13 cellular contexts compared by ENCODE assay signal in genomic region chr10:137606-138005, GRCh38. TPM values are rescaled to one million over a fixed set of nuclear protein-coding genes. Genes with fewer than 3 reads are reported as not detected.
DNase-seq lines count a peak whose midpoint lies in the region; ATAC-seq, FAIRE-seq and TF ChIP-seq lines count a peak whose summit lies in the region.
"Had no signal": no experiment of that assay in that cellular context is flagged by ENCODE, and none has a peak within 500 bp of the region (broad histone marks: within the 10 kb centered on the region; RNA-seq: fewer than 3 reads in every experiment).

No MANE protein-coding gene starts in this region.

- CTCF ChIA-PET in A549 (lab: Yijun Ruan, JAX): interaction anchor here (1.0 to 1.3 kb wide), 2 partner anchors 9 to 14 kb away, joined by 3 to 5 read pairs; no protein-coding TSS in a partner anchor

- no peak for TF ChIP-seq EP300 in A549 (IDR thresholded peaks at IDR 0.05)
- no peak for TF ChIP-seq EP300 in esophagus muscularis mucosa (IDR thresholded peaks at IDR 0.05)

- peaks cover 39% of the 10 kb centered on the region for H3K4me1 ChIP-seq in A549
- H3K4me1 ChIP-seq in adipocyte (ENCODE audit: control insufficient read depth, insufficient read depth, low read length): peaks cover 34% of the 10 kb centered on the region
- peaks cover 31% of the 10 kb centered on the region for H3K4me1 ChIP-seq in foreskin keratinocyte
- H3K4me1 ChIP-seq in esophagus muscularis mucosa: peaks cover 29 to 67% (median 65%) of the 10 kb centered on the region in 4 donors

- no peak overlapping the region for H3K4me3 ChIP-seq in A549
- H3K4me3 ChIP-seq in adipocyte (ENCODE audit: low read length): no peak overlapping the region
- no peak overlapping the region for H3K4me3 ChIP-seq in esophagus muscularis mucosa
- H3K4me3 ChIP-seq: ovary had no signal

- H3K27ac ChIP-seq in A549 (no peak overlapping the region), foreskin keratinocyte (no peak overlapping the region), esophagus muscularis mucosa (replicated peaks in 1 of 4) (peak overlapping the region in 1 of 4 donors; percentile 99)
- H3K27ac ChIP-seq: ovary had no signal

- no peaks in the 10 kb centered on the region for H3K27me3 ChIP-seq in adipocyte (replicated peaks; ENCODE audit: control insufficient read depth, insufficient read depth, low read length)
- no peaks in the 10 kb centered on the region for H3K27me3 ChIP-seq in foreskin keratinocyte
- no peaks in the 10 kb centered on the region for H3K27me3 ChIP-seq in esophagus muscularis mucosa
- H3K27me3 ChIP-seq: ovary had no signal

- H3K36me3 ChIP-seq in adipocyte (ENCODE audit: control insufficient read depth, insufficient read depth, low read length, severe bottlenecking) (no peaks in the 10 kb centered on the region), esophagus muscularis mucosa (no peaks in the 10 kb centered on the region)
- H3K36me3 ChIP-seq: ovary had no signal

- H3K4me2 ChIP-seq in A549: peak overlapping the region; percentile 95

- H3K9me3 ChIP-seq in A549 (no peaks in the 10 kb centered on the region), adipocyte (ENCODE audit: control insufficient read depth, low read length) (no peaks in the 10 kb centered on the region), esophagus muscularis mucosa (no peaks in the 10 kb centered on the region)
- H3K9me3 ChIP-seq: ovary had no signal

- intact Hi-C loops in head of caudate nucleus (cut with DNase I): no loop called here
- intact Hi-C loops in esophagus muscularis mucosa (cut with DNase I): no loop called here

- no peak for TF ChIP-seq CTCF in A549 (IDR thresholded peaks at IDR 0.05)
- no peak for TF ChIP-seq CTCF in foreskin keratinocyte (conservative IDR thresholded peaks at IDR 0.05)
- TF ChIP-seq CTCF in esophagus muscularis mucosa (IDR thresholded peaks at IDR 0.05): no peak

- no peak for TF ChIP-seq POLR2A in A549 (IDR thresholded peaks at IDR 0.05; ENCODE audit: low read length)
- TF ChIP-seq POLR2A in H54 (IDR thresholded peaks at IDR 0.05; ENCODE audit: low read depth, low read length): no peak
- TF ChIP-seq POLR2A in esophagus muscularis mucosa (IDR thresholded peaks at IDR 0.05; ENCODE audit: low read depth): no peak

- H3K9ac ChIP-seq in adipocyte (ENCODE audit: low read length): no peak overlapping the region

- no peak for ATAC-seq in A549
- ATAC-seq in foreskin keratinocyte: no peak
- no peak for ATAC-seq in HG02885 (IDR thresholded peaks at IDR 0.05; ENCODE audit: poor library complexity, unreplicated experiment)
- ATAC-seq: left lobe of liver had no signal

- DNase-seq in A549 (ENCODE audit: low read depth in 1 of 2, low spot score in 1 of 2) (no peak), H54 (ENCODE audit: insufficient read length, low spot score) (peak; percentile 50), adipocyte (ENCODE audit: low read depth) (peak; percentile 64), foreskin keratinocyte (peak; percentile 4 to 25), head of caudate nucleus (no peak), esophagus muscularis mucosa (ENCODE audit: extremely low spot score) (no peak), NCI-H1092 treated with DMSO at 0.1 percent for 48 hours (lab: John Stamatoyannopoulos, UW) (no peak)
- DNase-seq: aorta, NCI-H187, ovary, substantia nigra had no signal

- POLR2A ChIA-PET in A549 (lab: Yijun Ruan, JAX): no interaction called here

- TF ChIP-seq RAD21 in A549 (conservative IDR thresholded peaks at IDR 0.05 in 1 of 2, IDR thresholded peaks at IDR 0.05 in 1 of 2): no peak

- no peak for FAIRE-seq in A549 (lab: Jason Lieb, UNC)
- FAIRE-seq in H54 (lab: Jason Lieb, UNC): peak; percentile 81

TF ChIP-seq in A549, 52 proteins besides CTCF, POLR2A, EP300 and RAD21:
- TF ChIP-seq JUNB (IDR thresholded peaks at IDR 0.05) (no peak), SREBF2 (IDR thresholded peaks at IDR 0.05) (no peak), FOXS1 (CRISPR knock-in tag; IDR thresholded peaks at IDR 0.05) (no peak), KDM1A (IDR thresholded peaks at IDR 0.05; ENCODE audit: low read depth) (no peak), ZC3H11A (IDR thresholded peaks at IDR 0.05) (no peak), BCL3 (IDR thresholded peaks at IDR 0.05) (no peak), HOXB5 (CRISPR knock-in tag; IDR thresholded peaks at IDR 0.05) (no peak), E2F6 (IDR thresholded peaks at IDR 0.05; ENCODE audit: borderline replicate concordance, low read depth) (no peak), USF2 (IDR thresholded peaks at IDR 0.05) (no peak), SMC3 (IDR thresholded peaks at IDR 0.05) (no peak), TFCP2L1 (CRISPR knock-in tag; IDR thresholded peaks at IDR 0.05) (no peak), NR3C1 (IDR thresholded peaks at IDR 0.05) (no peak), NPAS2 (CRISPR knock-in tag; IDR thresholded peaks at IDR 0.05; ENCODE audit: borderline replicate concordance) (no peak)
TF ChIP-seq in A549: peak in this region for 0.

RNA-seq across cellular contexts. Expression of gene ZMYND11, which starts 2.4 kb away (rescaled TPM):
- 77.1 and 99.7 TPM in 2 replicates for polyA plus RNA-seq in A549 (2011; rRNA removed)
- polyA plus RNA-seq in A549 (2012; cell fraction: cytosol; rRNA removed): 22.7 and 23.3 TPM in 2 replicates
- 9.8 and 12.1 TPM in 2 replicates for polyA plus RNA-seq in A549 (2012; cell fraction: nucleus; rRNA removed)
- polyA plus RNA-seq in A549 (2017; fragmentation: RNase III; extraction: RNeasy Plus Mini Kit Qiagen cat#74134 plus additional on column Dnase treatment): 47.5 to 49.6 TPM (median 47.7 TPM) in 3 replicates
- 29.6 and 32.5 TPM in 2 replicates for polyA minus RNA-seq in A549 (2011; rRNA and poly(A)+ RNA removed)
- total RNA-seq in foreskin keratinocyte: 40.4 and 41.4 TPM in 2 replicates
- polyA plus RNA-seq in foreskin keratinocyte: 11.1 and 13.4 TPM in 2 replicates
- total RNA-seq in esophagus muscularis mucosa: 100 to 1,000 TPM; 132 to 145 (median 139) TPM

Comparison
In these comparisons a context has a peak if more than half of its experiments do, and no peak if none do; other contexts are left out.
1. DNase-seq: peak in H54 (single experiment), adipocyte (single experiment) and foreskin keratinocyte (2 of 2); none in A549 (0 of 2), head of caudate nucleus (0 of 42), esophagus muscularis mucosa (single experiment) and NCI-H1092 treated with DMSO at 0.1 percent for 48 hours (single experiment).